8 cellular contexts compared by ENCODE assay signal in the genomic region with DNA sequence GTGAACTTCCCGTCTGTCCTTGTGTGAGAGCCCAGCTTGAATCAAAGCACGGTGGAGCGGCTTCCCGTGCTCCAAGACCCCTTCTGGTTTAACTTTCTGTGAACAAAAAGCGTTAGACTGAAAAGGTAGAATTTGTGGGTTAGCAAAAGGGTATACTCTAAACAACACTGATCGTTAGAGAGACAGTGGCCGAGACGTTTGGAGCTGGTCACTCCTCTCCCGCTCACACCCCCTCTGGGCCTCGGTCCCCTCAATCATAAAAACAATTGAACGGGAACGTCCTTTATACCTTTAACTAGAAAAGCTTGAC. TPM values are rescaled to one million over a fixed set of nuclear protein-coding genes. Genes with fewer than 3 reads are reported as not detected.
DNase-seq lines count a peak whose midpoint lies in the region; ATAC-seq, FAIRE-seq and TF ChIP-seq lines count a peak whose summit lies in the region.

No MANE protein-coding gene starts in this region.

- H3K4me3 ChIP-seq in astrocyte of the cerebellum (ENCODE audit: low read depth, low read length) (peak overlapping the region; percentile 98), HepG2 (replicated peaks in 1 of 3; ENCODE audit: insufficient read depth in 1 of 3, low read depth in 2 of 3, low read length in 3 of 3) (peak overlapping the region; percentile 63 to 90 (median 87)), upper lobe of left lung (peak overlapping the region; percentile 72 to 83 (median 78))

- BruUV-seq in HepG2 (replicated peaks; lab: Mats Ljungman, UMichigan), result TSS peak; percentile 53

- no peak for TF ChIP-seq RAD21 in HepG2 (CRISPR knock-in tag; IDR thresholded peaks at IDR 0.05)

- H3K4me1 ChIP-seq in HepG2 (ENCODE audit: insufficient read depth, low read length) (peaks cover 17% of the 10 kb centered on the region), upper lobe of left lung (peaks cover 9 to 20% (median 14%) of the 10 kb centered on the region in 4 donors)

- peaks cover 23% of the 10 kb centered on the region for H3K4me1 Mint-ChIP-seq in activated T-cell treated with anti-CD3 and anti-CD28 coated beads, Interleukin-2, amount 50 U/mL, for 4 hours (ENCODE audit: low read depth)

- TF ChIP-seq POLR2A in HepG2 (IDR thresholded peaks at IDR 0.05; ENCODE audit: insufficient read depth in 1 of 2, low read depth in 2 of 2, low read length in 2 of 2) (no peak), upper lobe of left lung (IDR thresholded peaks at IDR 0.05) (no peak)

- POLR2A ChIA-PET in HepG2 (lab: Yijun Ruan, JAX), result interaction anchor here (1.3 kb wide), 1 partner anchor 123 kb away, joined by 3 read pairs; no protein-coding TSS in a partner anchor

- no peak for DNase-seq in activated T-cell treated with anti-CD3 and anti-CD28 coated beads, Interleukin-2, amount 50 U/mL, for 4 hours
- DNase-seq in activated T-cell treated with anti-CD3 and anti-CD28 coated beads, Interleukin-2, amount 50 U/mL, for 1 hour, result no peak
- DNase-seq in astrocyte of the cerebellum (ENCODE audit: low read depth) (no peak), HepG2 (ENCODE audit: low spot score) (no peak), upper lobe of left lung (no peak), NCI-H146 treated with DMSO at 0.1 percent for 48 hours (lab: John Stamatoyannopoulos, UW; ENCODE audit: unreplicated experiment) (no peak), EL (no peak)

- no peaks in the 10 kb centered on the region for H3K9me3 ChIP-seq in HepG2 (ENCODE audit: low read length)
- H3K9me3 ChIP-seq in upper lobe of left lung, result no peaks in the 10 kb centered on the region

- TF ChIP-seq CTCF in astrocyte of the cerebellum (IDR thresholded peaks at IDR 0.05; ENCODE audit: low read depth, low read length, missing control alignments) (no peak), HepG2 (CRISPR knock-in tag; IDR thresholded peaks at IDR 0.05) (no peak), upper lobe of left lung (IDR thresholded peaks at IDR 0.05) (no peak)

- no peaks in the 10 kb centered on the region for H3K27me3 Mint-ChIP-seq in activated T-cell treated with anti-CD3 and anti-CD28 coated beads, Interleukin-2, amount 50 U/mL, for 4 hours (ENCODE audit: low read depth)

- in situ Hi-C loops in astrocyte of the cerebellum (cut with HindIII; ENCODE audit: low sequenced_read_pairs) (no loop called here), HepG2 (cut with HindIII; ENCODE audit: extremely low pct_ligation_motif_present, low pct_unique_long_range_greater_than_20kb) (no loop called here)

- peaks cover 9% of the 10 kb centered on the region for H3K79me2 ChIP-seq in HepG2 (ENCODE audit: insufficient read depth, low read length)

- H3K4me3 Mint-ChIP-seq in activated T-cell treated with anti-CD3 and anti-CD28 coated beads, Interleukin-2, amount 50 U/mL, for 4 hours, result peak overlapping the region; percentile 93

- H3K27me3 ChIP-seq in HepG2 (ENCODE audit: control insufficient read depth in 1 of 2, insufficient read depth in 2 of 2, low read length in 2 of 2) (no peaks in the 10 kb centered on the region), upper lobe of left lung (no peaks in the 10 kb centered on the region)

- FAIRE-seq in HepG2 (lab: Jason Lieb, UNC), result no peak

- H3K9ac ChIP-seq in HepG2 (ENCODE audit: insufficient read depth, low read depth, low read length), result peak overlapping the region; percentile 83

- TF ChIP-seq EP300 in HepG2 (IDR thresholded peaks at IDR 0.05; ENCODE audit: low read depth in 2 of 2, low read length in 2 of 2), result no peak
- TF ChIP-seq EP300 in HepG2 (CRISPR knock-in tag; IDR thresholded peaks at IDR 0.05; ENCODE audit: borderline replicate concordance), result no peak
- TF ChIP-seq EP300 in upper lobe of left lung (IDR thresholded peaks at IDR 0.05), result no peak

- H2AFZ ChIP-seq in HepG2 (ENCODE audit: low read length), result no peak overlapping the region

- WGBS in HepG2 (ENCODE audit: low lambda C conversion rate), result 2% methylated on average over 12 of the region's 12 CpGs
- WGBS in upper lobe of left lung, 2 donors, result 1% methylated on average over 11 to 12 of the region's 12 CpGs

- peak overlapping the region; percentile 88 for H3K4me2 ChIP-seq in HepG2 (ENCODE audit: low read depth, low read length)

- intact Hi-C loops in HepG2 (cut with micrococcal nuclease; ENCODE audit: unreplicated experiment), result no loop called here

- H3K27ac ChIP-seq in HepG2 (ENCODE audit: extremely low read length, insufficient read depth, low read length) (peak overlapping the region; percentile 54), upper lobe of left lung (peak overlapping the region; percentile 80 to 88 (median 86))

- no peaks in the 10 kb centered on the region for H4K20me1 ChIP-seq in HepG2 (ENCODE audit: insufficient read depth, low read length)

- CTCF ChIA-PET in HepG2 (lab: Yijun Ruan, JAX; ENCODE audit: low intra/inter-chr PET ratio, low total read pairs), result no interaction called here

- H3K36me3 Mint-ChIP-seq in activated T-cell treated with anti-CD3 and anti-CD28 coated beads, Interleukin-2, amount 50 U/mL, for 4 hours (ENCODE audit: insufficient read depth), result peaks cover 18% of the 10 kb centered on the region

- no peaks in the 10 kb centered on the region for H3K9me3 Mint-ChIP-seq in activated T-cell treated with anti-CD3 and anti-CD28 coated beads, Interleukin-2, amount 50 U/mL, for 4 hours

- ATAC-seq in activated T-cell treated with anti-CD3 and anti-CD28 coated beads, Interleukin-2, amount 50 U/mL, for 4 hours, result peak in 1 of 2 donors; percentile 7
- peak; percentile 9; the same call in 2 of the 3 replicates for ATAC-seq in HepG2
- no peak for ATAC-seq in upper lobe of left lung (ENCODE audit: low FRiP score in 2 of 2)
- no peak for ATAC-seq in HG03135 (IDR thresholded peaks at IDR 0.05; ENCODE audit: unreplicated experiment)

- H3K36me3 ChIP-seq in HepG2 (replicated peaks in 1 of 2; ENCODE audit: control insufficient read depth in 1 of 2, insufficient read depth in 2 of 2, low read length in 2 of 2), result peaks cover 6 to 31% of the 10 kb centered on the region in 2 experiments; a peak in 3 of 5 replicates
- peaks cover 3 to 36% (median 28%) of the 10 kb centered on the region in 4 donors for H3K36me3 ChIP-seq in upper lobe of left lung

RNA-seq across cellular contexts. Expression of a gene that starts 0.5 kb away (rescaled TPM):
- 10 to 100 TPM; 24.8 to 30.1 (median 27.0) TPM for total RNA-seq in activated T-cell treated with anti-CD3 and anti-CD28 coated beads, Interleukin-2, amount 50 U/mL, for 4 hours
- total RNA-seq in HepG2 (2016; rRNA removed; fragmentation: Illumina TruSeq; extraction: Trizol), result 13.2 and 16.8 TPM in 2 replicates
- total RNA-seq in HepG2 (2016; cell fraction: cytosol; rRNA removed; fragmentation: Illumina TruSeq; extraction: Trizol; ENCODE audit: low read depth), result 6.5 and 6.6 TPM in 2 replicates
- 12.1 and 15.9 TPM in 2 replicates for total RNA-seq in HepG2 (2016; cell fraction: insoluble cytoplasmic fraction; rRNA removed; fragmentation: Illumina TruSeq; extraction: Trizol)
- 7.9 and 8.7 TPM in 2 replicates for total RNA-seq in HepG2 (2016; cell fraction: membrane; rRNA removed; fragmentation: Illumina TruSeq; extraction: Trizol)
- total RNA-seq in HepG2 (2016; cell fraction: nucleus; rRNA removed; fragmentation: Illumina TruSeq; extraction: Trizol), result 11.8 and 15.0 TPM in 2 replicates
- 13.2 and 16.4 TPM in 2 replicates for polyA plus RNA-seq in HepG2 (2011; rRNA removed)
- polyA plus RNA-seq in HepG2 (2011; cell fraction: cytosol; rRNA removed), result 10.2 and 11.6 TPM in 2 replicates
- polyA plus RNA-seq in HepG2 (2011; cell fraction: nucleus; rRNA removed), result 65.4 and 70.0 TPM in 2 replicates
- polyA plus RNA-seq in HepG2 (2012), result 14.2 and 15.7 TPM in 2 replicates
- 4.3 and 5.8 TPM in 2 replicates for polyA plus RNA-seq in HepG2 (2016; cell fraction: cytosol; fragmentation: Illumina TruSeq; extraction: Trizol; ENCODE audit: low read depth)
- 15.0 TPM in 2 replicates for polyA plus RNA-seq in HepG2 (2016; cell fraction: insoluble cytoplasmic fraction; fragmentation: Illumina TruSeq; extraction: Trizol; ENCODE audit: low read depth)
- polyA plus RNA-seq in HepG2 (2016; cell fraction: membrane; fragmentation: Illumina TruSeq; extraction: Trizol; ENCODE audit: low read depth), result 6.4 and 7.8 TPM in 2 replicates
- 40.8 and 41.7 TPM in 2 replicates for polyA plus RNA-seq in HepG2 (2016; cell fraction: nucleus; fragmentation: Illumina TruSeq; extraction: Trizol; ENCODE audit: insufficient read depth, low read depth)
- 6.2 and 6.6 TPM in 2 replicates for polyA minus RNA-seq in HepG2 (2011; rRNA and poly(A)+ RNA removed; ENCODE audit: low replicate concordance)
- 3.4 and 4.0 TPM in 2 replicates for polyA minus RNA-seq in HepG2 (2011; cell fraction: cytosol; rRNA and poly(A)+ RNA removed)
- polyA minus RNA-seq in HepG2 (2011; cell fraction: nucleus; rRNA and poly(A)+ RNA removed), result 14.5 and 17.1 TPM in 2 replicates
- 10 to 100 TPM; 17.8 to 80.7 (median 23.0) TPM for total RNA-seq in upper lobe of left lung

RNA-seq across cellular contexts. Expression of a gene that starts 36.7 kb away (rescaled TPM):
- 10 to 100 TPM; 24.8 to 35.9 (median 27.4) TPM for total RNA-seq in activated T-cell treated with anti-CD3 and anti-CD28 coated beads, Interleukin-2, amount 50 U/mL, for 4 hours
- 6.0 and 6.1 TPM in 2 replicates for total RNA-seq in HepG2 (2016; rRNA removed; fragmentation: Illumina TruSeq; extraction: Trizol)
- 2.1 and 3.0 TPM in 2 replicates for total RNA-seq in HepG2 (2016; cell fraction: cytosol; rRNA removed; fragmentation: Illumina TruSeq; extraction: Trizol; ENCODE audit: low read depth)
- total RNA-seq in HepG2 (2016; cell fraction: insoluble cytoplasmic fraction; rRNA removed; fragmentation: Illumina TruSeq; extraction: Trizol), result 3.2 and 5.4 TPM in 2 replicates
- total RNA-seq in HepG2 (2016; cell fraction: membrane; rRNA removed; fragmentation: Illumina TruSeq; extraction: Trizol), result 6.5 and 8.2 TPM in 2 replicates
- total RNA-seq in HepG2 (2016; cell fraction: nucleus; rRNA removed; fragmentation: Illumina TruSeq; extraction: Trizol), result 2.8 and 3.3 TPM in 2 replicates
- 3.0 and 5.6 TPM in 2 replicates for polyA plus RNA-seq in HepG2 (2011; rRNA removed)
- polyA plus RNA-seq in HepG2 (2011; cell fraction: cytosol; rRNA removed), result 4.7 and 7.5 TPM in 2 replicates
- polyA plus RNA-seq in HepG2 (2011; cell fraction: nucleus; rRNA removed), result 4.1 and 5.2 TPM in 2 replicates
- 2.1 and 3.0 TPM in 2 replicates for polyA plus RNA-seq in HepG2 (2012)
- polyA plus RNA-seq in HepG2 (2016; cell fraction: cytosol; fragmentation: Illumina TruSeq; extraction: Trizol; ENCODE audit: low read depth), result 3.6 and 4.2 TPM in 2 replicates
- polyA plus RNA-seq in HepG2 (2016; cell fraction: insoluble cytoplasmic fraction; fragmentation: Illumina TruSeq; extraction: Trizol; ENCODE audit: low read depth), result 4.2 and 4.4 TPM in 2 replicates
- 7.2 and 7.3 TPM in 2 replicates for polyA plus RNA-seq in HepG2 (2016; cell fraction: membrane; fragmentation: Illumina TruSeq; extraction: Trizol; ENCODE audit: low read depth)
- polyA plus RNA-seq in HepG2 (2016; cell fraction: nucleus; fragmentation: Illumina TruSeq; extraction: Trizol; ENCODE audit: insufficient read depth, low read depth), result 3.2 and 3.6 TPM in 2 replicates
- 17.1 and 29.8 TPM in 2 replicates for polyA minus RNA-seq in HepG2 (2011; rRNA and poly(A)+ RNA removed; ENCODE audit: low replicate concordance)
- polyA minus RNA-seq in HepG2 (2011; cell fraction: cytosol; rRNA and poly(A)+ RNA removed), result 3.8 and 4.9 TPM in 2 replicates
- polyA minus RNA-seq in HepG2 (2011; cell fraction: nucleus; rRNA and poly(A)+ RNA removed), result 1.7 and 3.0 TPM in 2 replicates
- 10 to 100 TPM in 5 of 6 donors, 1 to 10 TPM in 1; 9.4 to 35.2 (median 30.5) TPM for total RNA-seq in upper lobe of left lung

RNA-seq across cellular contexts. Expression of a gene that starts 40.4 kb away (rescaled TPM):
- not detected for total RNA-seq in activated T-cell treated with anti-CD3 and anti-CD28 coated beads, Interleukin-2, amount 50 U/mL, for 4 hours
- total RNA-seq in HepG2 (2016; rRNA removed; fragmentation: Illumina TruSeq; extraction: Trizol) (0.07 TPM in 1 of 2 replicates, not detected in the other), upper lobe of left lung (not detected)
- 0.20 TPM in 1 of 2 replicates, not detected in the other for total RNA-seq in HepG2 (2016; cell fraction: cytosol; rRNA removed; fragmentation: Illumina TruSeq; extraction: Trizol; ENCODE audit: low read depth)
- total RNA-seq in HepG2 (2016; cell fraction: insoluble cytoplasmic fraction; rRNA removed; fragmentation: Illumina TruSeq; extraction: Trizol), result not detected in 2 replicates
- 0.19 TPM in 1 of 2 replicates, not detected in the other for total RNA-seq in HepG2 (2016; cell fraction: membrane; rRNA removed; fragmentation: Illumina TruSeq; extraction: Trizol)
- total RNA-seq in HepG2 (2016; cell fraction: nucleus; rRNA removed; fragmentation: Illumina TruSeq; extraction: Trizol), result not detected in 2 replicates
- not detected in 2 replicates for polyA plus RNA-seq in HepG2 (2011; rRNA removed)
- polyA plus RNA-seq in HepG2 (2011; cell fraction: cytosol; rRNA removed), result not detected in 2 replicates
- not detected in 2 replicates for polyA plus RNA-seq in HepG2 (2011; cell fraction: nucleus; rRNA removed)
- 0.48 and 0.79 TPM in 2 replicates for polyA plus RNA-seq in HepG2 (2012)
- not detected in 2 replicates for polyA plus RNA-seq in HepG2 (2016; cell fraction: cytosol; fragmentation: Illumina TruSeq; extraction: Trizol; ENCODE audit: low read depth)
- not detected in 2 replicates for polyA plus RNA-seq in HepG2 (2016; cell fraction: insoluble cytoplasmic fraction; fragmentation: Illumina TruSeq; extraction: Trizol; ENCODE audit: low read depth)
- polyA plus RNA-seq in HepG2 (2016; cell fraction: membrane; fragmentation: Illumina TruSeq; extraction: Trizol; ENCODE audit: low read depth), result not detected in 2 replicates
- not detected in 2 replicates for polyA plus RNA-seq in HepG2 (2016; cell fraction: nucleus; fragmentation: Illumina TruSeq; extraction: Trizol; ENCODE audit: insufficient read depth, low read depth)
- polyA minus RNA-seq in HepG2 (2011; rRNA and poly(A)+ RNA removed; ENCODE audit: low replicate concordance), result not detected in 2 replicates
- not detected in 2 replicates for polyA minus RNA-seq in HepG2 (2011; cell fraction: cytosol; rRNA and poly(A)+ RNA removed)
- polyA minus RNA-seq in HepG2 (2011; cell fraction: nucleus; rRNA and poly(A)+ RNA removed), result not detected in 2 replicates
